Comparison of ENCODE assay signal across 1 cellular context in genomic region chr1:35222322-35223108, GRCh38.
TF ChIP-seq lines count a peak whose summit lies in the region.

No MANE protein-coding gene starts in this region.

TF ChIP-seq in IMR-90, 13 proteins besides CTCF, POLR2A, EP300 and RAD21:
- TF ChIP-seq CEBPB (IDR thresholded peaks at IDR 0.05; ENCODE audit: low read depth, low read length) (peak; percentile 80), RFX5 (IDR thresholded peaks at IDR 0.05; ENCODE audit: low read depth, low read length) (no peak)
